9 cellular contexts compared by ENCODE assay signal in the genomic region with DNA sequence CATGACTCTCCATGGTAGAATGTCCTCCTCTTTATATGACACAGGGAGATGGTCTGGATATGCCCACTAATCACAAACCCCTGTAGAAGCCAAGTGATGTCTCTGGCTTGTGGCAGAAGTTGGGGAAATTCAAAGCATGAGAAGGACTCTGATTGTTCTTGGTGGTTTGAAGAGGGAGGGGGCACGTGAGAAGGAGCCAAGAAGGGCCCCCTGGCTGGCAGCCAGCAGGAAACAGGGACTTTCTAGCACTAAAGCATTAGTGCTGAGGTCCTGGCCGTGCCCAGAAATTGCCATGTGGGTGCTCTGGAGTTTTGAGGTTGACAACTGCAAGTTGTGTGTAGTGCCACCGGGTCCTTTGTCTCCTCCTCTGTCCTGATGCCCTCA.
DNase-seq lines count a peak whose midpoint lies in the region; ATAC-seq lines count a peak whose summit lies in the region.
"Had no signal": no experiment of that assay in that cellular context is flagged by ENCODE, and none has a peak within 500 bp of the region (broad histone marks: within the 10 kb centered on the region; RNA-seq: fewer than 3 reads in every experiment).

No MANE protein-coding gene starts in this region.

- DNase-seq in activated CD4-positive, alpha-beta memory T cell treated with anti-CD3 and anti-CD28 coated beads for 36 hours, result peak; percentile 58
- no peak for DNase-seq in activated CD4-positive, alpha-beta memory T cell treated with anti-CD3 and anti-CD28 coated beads, Interleukin-2, amount 10 ng/mL, durations not matched to agents 7 days and 5 days
- DNase-seq in activated CD4-positive, alpha-beta T cell treated with anti-CD3 and anti-CD28 coated beads, Interleukin-2, amount 50 U/mL, for 1 hour, result peak; percentile 46
- DNase-seq in effector CD4-positive, alpha-beta T cell, result peak; percentile 15
- DNase-seq in stimulated activated CD8-positive, alpha-beta memory T cell treated with anti-CD3 and anti-CD28 coated beads, Interleukin-12 subunit alpha, Interleukin-12 subunit beta, amount 100 ng/mL, for 24 hours (ENCODE audit: extremely low read depth), result peak; percentile 9
- no peak for DNase-seq in NCI-H1048 (lab: John Stamatoyannopoulos, UW)
- no peak for DNase-seq in NOMO-1 treated with dmso at 0.1 percent for 144 hours (lab: John Stamatoyannopoulos, UW; ENCODE audit: unreplicated experiment)

- no peak overlapping the region for H3K27ac Mint-ChIP-seq in activated CD4-positive, alpha-beta memory T cell treated with anti-CD3 and anti-CD28 coated beads for 36 hours
- H3K27ac Mint-ChIP-seq in activated CD4-positive, alpha-beta memory T cell treated with anti-CD3 and anti-CD28 coated beads, Interleukin-2, amount 10 ng/mL, durations not matched to agents 7 days and 5 days, result no peak overlapping the region
- H3K27ac Mint-ChIP-seq: progenitor cell of endocrine pancreas had no signal

- H3K27me3 Mint-ChIP-seq in activated CD4-positive, alpha-beta memory T cell treated with anti-CD3 and anti-CD28 coated beads for 36 hours, result no peaks in the 10 kb centered on the region
- no peaks in the 10 kb centered on the region for H3K27me3 Mint-ChIP-seq in activated CD4-positive, alpha-beta memory T cell treated with anti-CD3 and anti-CD28 coated beads, Interleukin-2, amount 10 ng/mL, durations not matched to agents 7 days and 5 days
- H3K27me3 Mint-ChIP-seq: progenitor cell of endocrine pancreas had no signal

- no peak overlapping the region for H3K4me3 Mint-ChIP-seq in activated CD4-positive, alpha-beta memory T cell treated with anti-CD3 and anti-CD28 coated beads for 36 hours
- no peak overlapping the region for H3K4me3 Mint-ChIP-seq in activated CD4-positive, alpha-beta memory T cell treated with anti-CD3 and anti-CD28 coated beads, Interleukin-2, amount 10 ng/mL, durations not matched to agents 7 days and 5 days

- ATAC-seq in HG02884 (IDR thresholded peaks at IDR 0.05; ENCODE audit: unreplicated experiment), result no peak

- intact Hi-C loops in activated CD4-positive, alpha-beta memory T cell treated with anti-CD3 and anti-CD28 coated beads for 36 hours (cut with micrococcal nuclease), result no loop called here

- CTCF ChIA-PET in activated CD4-positive, alpha-beta memory T cell treated with anti-CD3 and anti-CD28 coated beads for 36 hours (lab: Charles Lee), result no interaction called here
- CTCF ChIA-PET in activated CD4-positive, alpha-beta memory T cell treated with anti-CD3 and anti-CD28 coated beads, Interleukin-2, amount 10 ng/mL, durations not matched to agents 7 days and 5 days (lab: Charles Lee), result no interaction called here

- POLR2A ChIA-PET in activated CD4-positive, alpha-beta memory T cell treated with anti-CD3 and anti-CD28 coated beads for 36 hours (lab: Charles Lee), result no interaction called here
- POLR2A ChIA-PET in activated CD4-positive, alpha-beta memory T cell treated with anti-CD3 and anti-CD28 coated beads, Interleukin-2, amount 10 ng/mL, durations not matched to agents 7 days and 5 days (lab: Charles Lee), result no interaction called here

- H3K4me1 Mint-ChIP-seq in activated CD4-positive, alpha-beta memory T cell treated with anti-CD3 and anti-CD28 coated beads for 36 hours (ENCODE audit: low read depth), result peaks cover 72% of the 10 kb centered on the region
- peaks cover 36% of the 10 kb centered on the region for H3K4me1 Mint-ChIP-seq in activated CD4-positive, alpha-beta memory T cell treated with anti-CD3 and anti-CD28 coated beads, Interleukin-2, amount 10 ng/mL, durations not matched to agents 7 days and 5 days

- H3K36me3 Mint-ChIP-seq in activated CD4-positive, alpha-beta memory T cell treated with anti-CD3 and anti-CD28 coated beads for 36 hours, result no peaks in the 10 kb centered on the region
- no peaks in the 10 kb centered on the region for H3K36me3 Mint-ChIP-seq in activated CD4-positive, alpha-beta memory T cell treated with anti-CD3 and anti-CD28 coated beads, Interleukin-2, amount 10 ng/mL, durations not matched to agents 7 days and 5 days (ENCODE audit: low read depth)

- H3K9me3 Mint-ChIP-seq in activated CD4-positive, alpha-beta memory T cell treated with anti-CD3 and anti-CD28 coated beads for 36 hours, result no peaks in the 10 kb centered on the region
- no peaks in the 10 kb centered on the region for H3K9me3 Mint-ChIP-seq in activated CD4-positive, alpha-beta memory T cell treated with anti-CD3 and anti-CD28 coated beads, Interleukin-2, amount 10 ng/mL, durations not matched to agents 7 days and 5 days

Comparison
In these comparisons a context has a peak if more than half of its experiments do, and no peak if none do; other contexts are left out.
1. DNase-seq: peak in activated CD4-positive, alpha-beta memory T cell treated with anti-CD3 and anti-CD28 coated beads for 36 hours (single experiment), activated CD4-positive, alpha-beta T cell treated with anti-CD3 and anti-CD28 coated beads, Interleukin-2, amount 50 U/mL, for 1 hour (single experiment), effector CD4-positive, alpha-beta T cell (single experiment) and stimulated activated CD8-positive, alpha-beta memory T cell treated with anti-CD3 and anti-CD28 coated beads, Interleukin-12 subunit alpha, Interleukin-12 subunit beta, amount 100 ng/mL, for 24 hours (single experiment); none in activated CD4-positive, alpha-beta memory T cell treated with anti-CD3 and anti-CD28 coated beads, Interleukin-2, amount 10 ng/mL, durations not matched to agents 7 days and 5 days (single experiment), NCI-H1048 (single experiment) and NOMO-1 treated with dmso at 0.1 percent for 144 hours (single experiment).